ENCODE assay signal across 12 cellular contexts in genomic region chr11:118238947-118239346, GRCh38. TPM values are rescaled to one million over a fixed set of nuclear protein-coding genes. Genes with fewer than 3 reads are reported as not detected.
DNase-seq lines count a peak whose midpoint lies in the region; ATAC-seq and TF ChIP-seq lines count a peak whose summit lies in the region.
"Had no signal": no experiment of that assay in that cellular context is flagged by ENCODE, and none has a peak within 500 bp of the region (broad histone marks: within the 10 kb centered on the region; RNA-seq: fewer than 3 reads in every experiment).

No MANE protein-coding gene starts in this region.

- DNase-seq in CD4-positive, alpha-beta memory T cell: no peak
- DNase-seq in GM23338 (ENCODE audit: low spot score): peak; percentile 52
- DNase-seq in activated CD8-positive, alpha-beta T cell treated with anti-CD3 and anti-CD28 coated beads for 36 hours: peak; percentile 41
- peak; percentile 49 for DNase-seq in iPS-NIHi11 (ENCODE audit: low spot score)
- no peak for DNase-seq in transverse colon
- DNase-seq in anterior cingulate cortex (lab: John Stamatoyannopoulos, UW): no peak
- DNase-seq: NCI-H1105 treated with DMSO at 0.1 percent for 48 hours, NCI-H526 had no signal

- ATAC-seq in GM23338 (peak; percentile 78), HG03097 (IDR thresholded peaks at IDR 0.05; ENCODE audit: low FRiP score, unreplicated experiment) (no peak), HG03175 (IDR thresholded peaks at IDR 0.05; ENCODE audit: unreplicated experiment) (no peak)
- ATAC-seq in activated CD8-positive, alpha-beta T cell treated with anti-CD3 and anti-CD28 coated beads for 36 hours: peak; percentile 14

- peak overlapping the region; percentile 43 to 87 (median 57) for H3K27ac Mint-ChIP-seq in CD4-positive, alpha-beta memory T cell
- H3K27ac Mint-ChIP-seq in GM23338: peak overlapping the region; percentile 89
- H3K27ac Mint-ChIP-seq in activated CD8-positive, alpha-beta T cell treated with anti-CD3 and anti-CD28 coated beads for 36 hours: peak overlapping the region; percentile 97
- H3K27ac Mint-ChIP-seq: nephron had no signal

- H3K4me1 ChIP-seq in CD4-positive, alpha-beta memory T cell (ENCODE audit: insufficient read depth, low read length): peaks cover 58% of the 10 kb centered on the region
- H3K4me1 ChIP-seq in GM23338 (ENCODE audit: insufficient read depth): peaks cover 3% of the 10 kb centered on the region; the same call in 1 of the 2 replicates
- peaks cover 0 to 33% (median 12%) of the 10 kb centered on the region in 4 donors for H3K4me1 ChIP-seq in transverse colon

- no peak for TF ChIP-seq EP300 in transverse colon (IDR thresholded peaks at IDR 0.05; ENCODE audit: low read depth)

- H2AFZ ChIP-seq in GM23338: no peak overlapping the region

- H3K4me1 Mint-ChIP-seq in CD4-positive, alpha-beta memory T cell: peaks cover 54 to 69% (median 61%) of the 10 kb centered on the region in 4 donors
- peaks cover 28% of the 10 kb centered on the region for H3K4me1 Mint-ChIP-seq in GM23338
- H3K4me1 Mint-ChIP-seq in activated CD8-positive, alpha-beta T cell treated with anti-CD3 and anti-CD28 coated beads for 36 hours (ENCODE audit: low read depth): peaks cover 62% of the 10 kb centered on the region

- POLR2A ChIA-PET in CD4-positive, alpha-beta memory T cell (lab: Charles Lee; ENCODE audit: partially characterized antibody): interaction anchor here (1.1 to 9.4 kb wide), 11 partner anchors 7 to 106 kb away, joined by 4 to 142 read pairs (median 13); partner anchors contain the start of genes CD3G, JAML and MPZL3
- POLR2A ChIA-PET in activated CD8-positive, alpha-beta T cell treated with anti-CD3 and anti-CD28 coated beads for 36 hours (lab: Charles Lee): interaction anchor here (0.6 to 9.4 kb wide), 13 partner anchors 8 to 195 kb away, joined by 3 to 364 read pairs (median 13); partner anchors contain the start of genes JAML and MPZL3

- in situ Hi-C loops in transverse colon (cut with MboI; ENCODE audit: low pct_ligation_motif_present in 1 of 4, low pct_unique_long_range_greater_than_20kb in 1 of 4, low sequenced_read_pairs in 3 of 4): no loop called here

- TF ChIP-seq CTCF in GM23338 (conservative IDR thresholded peaks at IDR 0.05; ENCODE audit: low read depth in 2 of 2): no peak
- TF ChIP-seq CTCF in activated CD8-positive, alpha-beta T cell treated with anti-CD3 and anti-CD28 coated beads for 36 hours (IDR thresholded peaks at IDR 0.05): no peak
- TF ChIP-seq CTCF in transverse colon (IDR thresholded peaks at IDR 0.05): no peak

- no peaks in the 10 kb centered on the region for H3K9me3 ChIP-seq in CD4-positive, alpha-beta memory T cell (ENCODE audit: control insufficient read depth in 1 of 2, low read length in 2 of 2)
- H3K9me3 ChIP-seq in transverse colon: no peaks in the 10 kb centered on the region

- peaks cover 0 to 2% (median 0%) of the 10 kb centered on the region in 8 donors for H3K9me3 Mint-ChIP-seq in CD4-positive, alpha-beta memory T cell
- H3K9me3 Mint-ChIP-seq in GM23338: no peaks in the 10 kb centered on the region
- H3K9me3 Mint-ChIP-seq in activated CD8-positive, alpha-beta T cell treated with anti-CD3 and anti-CD28 coated beads for 36 hours: no peaks in the 10 kb centered on the region
- H3K9me3 Mint-ChIP-seq: nephron had no signal

- no peaks in the 10 kb centered on the region for H3K27me3 Mint-ChIP-seq in CD4-positive, alpha-beta memory T cell
- peaks cover 5% of the 10 kb centered on the region for H3K27me3 Mint-ChIP-seq in GM23338 (ENCODE audit: insufficient read depth, low read depth, poor library complexity)
- H3K27me3 Mint-ChIP-seq in activated CD8-positive, alpha-beta T cell treated with anti-CD3 and anti-CD28 coated beads for 36 hours: no peaks in the 10 kb centered on the region

- H4K20me1 ChIP-seq in GM23338 (replicated peaks; ENCODE audit: insufficient read depth): no peaks in the 10 kb centered on the region

- H3K79me2 ChIP-seq in GM23338 (replicated peaks; ENCODE audit: insufficient read depth): no peaks in the 10 kb centered on the region

- peak overlapping the region; percentile 22; the same call in 1 of the 2 replicates for H3K4me2 ChIP-seq in GM23338

- no peak overlapping the region for H3K4me3 ChIP-seq in CD4-positive, alpha-beta memory T cell (ENCODE audit: low read length in 2 of 2)
- H3K4me3 ChIP-seq in GM23338: no peak overlapping the region
- no peak overlapping the region for H3K4me3 ChIP-seq in transverse colon
- H3K4me3 ChIP-seq: SK-N-MC had no signal

- H3K27ac ChIP-seq in CD4-positive, alpha-beta memory T cell (ENCODE audit: low read depth, low read length): peak overlapping the region; percentile 4
- H3K27ac ChIP-seq in GM23338 (ENCODE audit: low read depth) (peak overlapping the region; percentile 50; the same call in 1 of the 2 replicates), transverse colon (peak overlapping the region in 2 of 4 donors; percentile 21 to 67)
- H3K27ac ChIP-seq: SK-N-MC had no signal

- H3K36me3 ChIP-seq in CD4-positive, alpha-beta memory T cell (ENCODE audit: insufficient read depth, low read length): peaks cover 7% of the 10 kb centered on the region
- H3K36me3 ChIP-seq in GM23338 (ENCODE audit: insufficient read depth) (no peaks in the 10 kb centered on the region), transverse colon (no peaks in the 10 kb centered on the region)

- H3K36me3 Mint-ChIP-seq in CD4-positive, alpha-beta memory T cell: peaks cover 12 to 54% of the 10 kb centered on the region in 2 donors
- no peaks in the 10 kb centered on the region for H3K36me3 Mint-ChIP-seq in GM23338 (ENCODE audit: low read depth)
- peaks cover 72% of the 10 kb centered on the region for H3K36me3 Mint-ChIP-seq in activated CD8-positive, alpha-beta T cell treated with anti-CD3 and anti-CD28 coated beads for 36 hours (ENCODE audit: low read depth)

- intact Hi-C loops in CD4-positive, alpha-beta memory T cell (cut with micrococcal nuclease): no loop called here
- intact Hi-C loops in activated CD8-positive, alpha-beta T cell treated with anti-CD3 and anti-CD28 coated beads for 36 hours (cut with micrococcal nuclease): loop anchor here (5.0 kb wide), 1 partner anchor 37 kb away; no protein-coding TSS in a partner anchor
- intact Hi-C loops in transverse colon (cut with DNase I; ENCODE audit: low total_unique reads): no loop called here

- no peaks in the 10 kb centered on the region for H3K9me2 ChIP-seq in GM23338 (ENCODE audit: insufficient read depth)

- no peak for TF ChIP-seq POLR2A in transverse colon (IDR thresholded peaks at IDR 0.05)

- H3K27me3 ChIP-seq in CD4-positive, alpha-beta memory T cell (ENCODE audit: insufficient read depth, low read length): no peaks in the 10 kb centered on the region
- H3K27me3 ChIP-seq in GM23338 (ENCODE audit: insufficient read depth) (no peaks in the 10 kb centered on the region), transverse colon (no peaks in the 10 kb centered on the region)

- no peaks in the 10 kb centered on the region for H3F3A ChIP-seq in GM23338 (replicated peaks; ENCODE audit: low read depth)

- H3K4me3 Mint-ChIP-seq in CD4-positive, alpha-beta memory T cell: peak overlapping the region in 7 of 8 donors; percentile 10 to 77 (median 62)
- no peak overlapping the region for H3K4me3 Mint-ChIP-seq in GM23338
- peak overlapping the region; percentile 86 for H3K4me3 Mint-ChIP-seq in activated CD8-positive, alpha-beta T cell treated with anti-CD3 and anti-CD28 coated beads for 36 hours
- H3K4me3 Mint-ChIP-seq: nephron had no signal

- CTCF ChIA-PET in CD4-positive, alpha-beta memory T cell (lab: Charles Lee; ENCODE audit: partially characterized antibody): interaction anchor here (0.7 to 6.3 kb wide), 9 partner anchors 9 to 59 kb away, joined by 3 to 38 read pairs (median 8); partner anchors contain the start of genes JAML, MPZL2 and MPZL3
- CTCF ChIA-PET in activated CD8-positive, alpha-beta T cell treated with anti-CD3 and anti-CD28 coated beads for 36 hours (lab: Charles Lee): interaction anchor here (0.8 to 1.6 kb wide), 12 partner anchors 9 to 1009 kb away, joined by 3 to 12 read pairs (median 4); partner anchors contain the start of gene JAML

TF ChIP-seq in GM23338, 12 proteins besides CTCF, POLR2A, EP300 and RAD21 (continues in another document):
- TF ChIP-seq EZH2 (IDR thresholded peaks at IDR 0.05; ENCODE audit: low read depth, unreplicated experiment) (no peak), ZNF331 (CRISPR knock-in tag; IDR thresholded peaks at IDR 0.05; ENCODE audit: low read depth) (no peak), NANOG (IDR thresholded peaks at IDR 0.05; ENCODE audit: borderline replicate concordance) (no peak), ETS1 (IDR thresholded peaks at IDR 0.05) (no peak), ZNF114 (CRISPR knock-in tag; IDR thresholded peaks at IDR 0.05) (no peak)

RNA-seq across cellular contexts. Expression of gene MPZL3, which starts 13.2 kb away (rescaled TPM):
- total RNA-seq in CD4-positive, alpha-beta memory T cell: 10 to 100 TPM; 29.9 to 32.0 TPM
- polyA plus RNA-seq in CD4-positive, alpha-beta memory T cell: 10 to 100 TPM; 12.3 to 12.6 TPM
- total RNA-seq in GM23338 (2014; rRNA removed; shearing (Covaris generic)): 2.9 and 5.7 TPM in 2 replicates
- polyA plus RNA-seq in GM23338 (2016; fragmentation: Nextera tagmentation; extraction: Ambion mirVana): 0.92 and 1.3 TPM in 2 replicates
- 10 to 100 TPM; 51.1 to 51.7 TPM for total RNA-seq in activated CD8-positive, alpha-beta T cell treated with anti-CD3 and anti-CD28 coated beads for 36 hours
- total RNA-seq in transverse colon: 10 to 100 TPM in 2 of 4 donors, 1 to 10 TPM in 2; 2.4 to 15.2 (median 8.2) TPM

RNA-seq across cellular contexts. Expression of gene JAML, which starts 14.1 kb away (rescaled TPM):
- 100 to 1,000 TPM; 115 to 116 TPM for total RNA-seq in CD4-positive, alpha-beta memory T cell
- polyA plus RNA-seq in CD4-positive, alpha-beta memory T cell: 100 to 1,000 TPM; 169 to 194 TPM
- 0.12 and 0.56 TPM in 2 replicates for total RNA-seq in GM23338 (2014; rRNA removed; shearing (Covaris generic))
- 0.26 and 1.0 TPM in 2 replicates for polyA plus RNA-seq in GM23338 (2016; fragmentation: Nextera tagmentation; extraction: Ambion mirVana)
- total RNA-seq in activated CD8-positive, alpha-beta T cell treated with anti-CD3 and anti-CD28 coated beads for 36 hours: 100 to 1,000 TPM; 236 to 251 TPM
- 10 to 100 TPM in 2 of 4 donors, 1 to 10 TPM in 2; 3.2 to 15.1 (median 8.0) TPM for total RNA-seq in transverse colon

RNA-seq across cellular contexts. Expression of gene MPZL2, which starts 25.1 kb away (rescaled TPM):
- 1 to 10 TPM; 2.9 to 3.7 TPM for total RNA-seq in CD4-positive, alpha-beta memory T cell
- polyA plus RNA-seq in CD4-positive, alpha-beta memory T cell: 1 to 10 TPM in 1 of 2 donors, under 1 TPM in 1; 0.64 to 4.2 TPM
- total RNA-seq in GM23338 (2014; rRNA removed; shearing (Covaris generic)): 2.8 and 4.2 TPM in 2 replicates
- 2.1 and 2.6 TPM in 2 replicates for polyA plus RNA-seq in GM23338 (2016; fragmentation: Nextera tagmentation; extraction: Ambion mirVana)
- total RNA-seq in activated CD8-positive, alpha-beta T cell treated with anti-CD3 and anti-CD28 coated beads for 36 hours: 10 to 100 TPM; 26.2 to 31.0 TPM
- total RNA-seq in transverse colon: 10 to 100 TPM; 59.5 to 86.5 (median 75.0) TPM

Comparison
In these comparisons a context has a peak if more than half of its experiments do, and no peak if none do; other contexts are left out.
1. DNase-seq: peak in GM23338 (single experiment), activated CD8-positive, alpha-beta T cell treated with anti-CD3 and anti-CD28 coated beads for 36 hours (single experiment) and iPS-NIHi11 (single experiment); none in CD4-positive, alpha-beta memory T cell (0 of 5), transverse colon (single experiment) and anterior cingulate cortex (0 of 58).
2. ATAC-seq: peak in GM23338 (single experiment) and activated CD8-positive, alpha-beta T cell treated with anti-CD3 and anti-CD28 coated beads for 36 hours (single experiment); none in HG03097 (single experiment) and HG03175 (single experiment).
3. RNA of gene JAML, which starts 14.1 kb away (total RNA-seq): 236 to 251 TPM in activated CD8-positive, alpha-beta T cell treated with anti-CD3 and anti-CD28 coated beads for 36 hours and 115 to 116 TPM in CD4-positive, alpha-beta memory T cell; 3.2 to 15.1 TPM in transverse colon and 0.12 to 0.56 TPM in GM23338; every median in the first group is over 4 times any median in the second.
4. Peak in every context shown above with its lines, with median percentiles within 50 percentile points of each other: H3K27ac Mint-ChIP-seq.